1 cellular context compared by ENCODE assay signal in genomic region chr5:134451618-134452505, GRCh38.
A peak's percentile ranks its signal among the peaks of the same experiment; 100 is the strongest.
TF ChIP-seq lines count a peak whose summit lies in the region.

No MANE protein-coding gene starts in this region.

TF ChIP-seq in SK-N-SH, 30 proteins besides CTCF, POLR2A, EP300 and RAD21 (continued from another document):
- TF ChIP-seq EZH2phosphoT487 (IDR thresholded peaks at IDR 0.05; ENCODE audit: borderline replicate concordance, low read depth) = no peak
- no peak for TF ChIP-seq FOXJ3 (CRISPR knock-in tag; IDR thresholded peaks at IDR 0.05)
- no peak for TF ChIP-seq MXI1 (IDR thresholded peaks at IDR 0.05; ENCODE audit: low read depth, low read length)
- TF ChIP-seq TEAD4 (IDR thresholded peaks at IDR 0.05; ENCODE audit: borderline replicate concordance, insufficient read depth) = 0 out of 2 replicates have a peak, but pooled peaks have one; percentile 23
- TF ChIP-seq SIN3A (IDR thresholded peaks at IDR 0.05; ENCODE audit: borderline replicate concordance, low read depth, low read length) = 0 out of 2 replicates have a peak, but pooled peaks have one; percentile 42
- TF ChIP-seq, protein P1, sequence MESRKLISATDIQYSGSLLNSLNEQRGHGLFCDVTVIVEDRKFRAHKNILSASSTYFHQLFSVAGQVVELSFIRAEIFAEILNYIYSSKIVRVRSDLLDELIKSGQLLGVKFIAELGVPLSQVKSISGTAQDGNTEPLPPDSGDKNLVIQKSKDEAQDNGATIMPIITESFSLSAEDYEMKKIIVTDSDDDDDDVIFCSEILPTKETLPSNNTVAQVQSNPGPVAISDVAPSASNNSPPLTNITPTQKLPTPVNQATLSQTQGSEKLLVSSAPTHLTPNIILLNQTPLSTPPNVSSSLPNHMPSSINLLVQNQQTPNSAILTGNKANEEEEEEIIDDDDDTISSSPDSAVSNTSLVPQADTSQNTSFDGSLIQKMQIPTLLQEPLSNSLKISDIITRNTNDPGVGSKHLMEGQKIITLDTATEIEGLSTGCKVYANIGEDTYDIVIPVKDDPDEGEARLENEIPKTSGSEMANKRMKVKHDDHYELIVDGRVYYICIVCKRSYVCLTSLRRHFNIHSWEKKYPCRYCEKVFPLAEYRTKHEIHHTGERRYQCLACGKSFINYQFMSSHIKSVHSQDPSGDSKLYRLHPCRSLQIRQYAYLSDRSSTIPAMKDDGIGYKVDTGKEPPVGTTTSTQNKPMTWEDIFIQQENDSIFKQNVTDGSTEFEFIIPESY (IDR thresholded peaks at IDR 0.05; ENCODE audit: borderline replicate concordance, low read depth) = no peak
- no peak for TF ChIP-seq ELF1 (IDR thresholded peaks at IDR 0.05)
- no peak for TF ChIP-seq GATA2 (CRISPR knock-in tag; IDR thresholded peaks at IDR 0.05)
- peak; percentile 87 for TF ChIP-seq JUND (IDR thresholded peaks at IDR 0.05)
- TF ChIP-seq, protein P2, sequence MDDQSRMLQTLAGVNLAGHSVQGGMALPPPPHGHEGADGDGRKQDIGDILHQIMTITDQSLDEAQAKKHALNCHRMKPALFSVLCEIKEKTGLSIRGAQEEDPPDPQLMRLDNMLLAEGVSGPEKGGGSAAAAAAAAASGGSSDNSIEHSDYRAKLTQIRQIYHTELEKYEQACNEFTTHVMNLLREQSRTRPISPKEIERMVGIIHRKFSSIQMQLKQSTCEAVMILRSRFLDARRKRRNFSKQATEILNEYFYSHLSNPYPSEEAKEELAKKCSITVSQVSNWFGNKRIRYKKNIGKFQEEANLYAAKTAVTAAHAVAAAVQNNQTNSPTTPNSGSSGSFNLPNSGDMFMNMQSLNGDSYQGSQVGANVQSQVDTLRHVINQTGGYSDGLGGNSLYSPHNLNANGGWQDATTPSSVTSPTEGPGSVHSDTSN (IDR thresholded peaks at IDR 0.05) = peak; percentile 88
- TF ChIP-seq YY1 (IDR thresholded peaks at IDR 0.05; ENCODE audit: low read depth) = peak; percentile 48; the same call in 1 of the 2 replicates
- no peak for TF ChIP-seq SMC3 (IDR thresholded peaks at IDR 0.05; ENCODE audit: low read depth, low read length)
- no peak for TF ChIP-seq CHD2 (IDR thresholded peaks at IDR 0.05; ENCODE audit: low read length, partially characterized antibody)
- no peak for TF ChIP-seq GABPA (IDR thresholded peaks at IDR 0.05; ENCODE audit: low read depth)
- TF ChIP-seq MEF2A (IDR thresholded peaks at IDR 0.05; ENCODE audit: borderline replicate concordance, low read depth) = no peak
- TF ChIP-seq TAF1 (IDR thresholded peaks at IDR 0.05; ENCODE audit: borderline replicate concordance, low read depth, low read length) = no peak
- TF ChIP-seq RFX5 (IDR thresholded peaks at IDR 0.05; ENCODE audit: low read length) = no peak
- peak; percentile 49; the same call in 1 of the 2 replicates for TF ChIP-seq REST (IDR thresholded peaks at IDR 0.05; ENCODE audit: low read depth, low read length)
- peak; percentile 72 for TF ChIP-seq TCF12 (IDR thresholded peaks at IDR 0.05)
- TF ChIP-seq RCOR1 (IDR thresholded peaks at IDR 0.05; ENCODE audit: low read length) = no peak
- no peak for TF ChIP-seq RXRA (IDR thresholded peaks at IDR 0.05; ENCODE audit: borderline replicate concordance, low read depth)
